Comparison of ENCODE assay signal across 11 cellular contexts in the genomic region with DNA sequence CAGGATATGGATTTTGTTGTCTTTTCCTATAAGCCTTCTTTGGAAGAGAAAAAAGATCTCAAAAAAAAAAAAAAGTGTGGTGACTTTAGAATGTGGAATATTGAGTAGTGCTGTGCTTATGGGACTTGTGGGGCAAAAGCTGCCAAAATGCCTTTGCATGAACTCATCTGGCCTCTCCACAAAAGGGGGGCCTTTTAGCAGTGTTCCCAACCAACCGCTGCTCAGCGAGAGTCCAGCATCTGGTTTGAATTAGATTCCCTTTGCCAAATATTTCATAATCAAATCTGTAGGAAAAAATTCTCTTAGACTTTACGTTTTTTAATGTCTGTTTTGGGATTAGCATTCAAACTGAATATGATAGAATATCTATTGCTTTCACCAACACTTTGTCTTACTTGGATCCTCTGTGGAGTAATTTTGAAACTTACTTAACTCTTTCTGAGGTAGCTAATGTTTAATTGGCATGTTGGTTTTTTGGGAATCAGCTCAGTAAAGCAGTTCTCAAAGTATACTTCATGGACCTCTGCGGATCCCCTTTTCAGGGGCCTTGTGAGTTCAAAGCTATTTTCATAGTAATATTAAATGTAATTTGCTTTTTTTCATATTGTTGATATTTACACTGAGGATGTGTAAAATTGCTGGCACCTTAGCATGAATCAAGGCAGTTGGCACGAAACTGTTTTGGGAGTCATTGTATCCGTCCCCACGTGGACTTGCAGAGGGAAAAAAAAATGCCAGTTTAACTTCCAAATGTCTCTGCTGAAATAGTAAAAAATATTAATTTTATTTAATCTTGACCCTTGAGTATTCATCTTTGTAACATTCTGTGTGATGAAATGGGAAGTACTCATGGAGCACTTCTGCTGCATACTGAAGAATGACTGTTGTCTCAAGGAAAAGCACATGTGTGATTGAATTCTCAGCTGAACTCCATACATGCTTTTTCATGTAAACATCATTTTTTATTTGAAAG. TPM values are rescaled to one million over a fixed set of nuclear protein-coding genes. Genes with fewer than 3 reads are reported as not detected.
DNase-seq lines count a peak whose midpoint lies in the region; ATAC-seq, FAIRE-seq and TF ChIP-seq lines count a peak whose summit lies in the region.
"Had no signal": no experiment of that assay in that cellular context is flagged by ENCODE, and none has a peak within 500 bp of the region (broad histone marks: within the 10 kb centered on the region; RNA-seq: fewer than 3 reads in every experiment).

No MANE protein-coding gene starts in this region.

- H3K4me2 ChIP-seq in GM23338 (no peak overlapping the region), K562 (ENCODE audit: insufficient read depth, low read length) (no peak overlapping the region)

- H3K4me1 ChIP-seq in GM23338 (ENCODE audit: insufficient read depth) (no peaks in the 10 kb centered on the region), K562 (replicated peaks in 1 of 2; ENCODE audit: control insufficient read depth in 2 of 2, insufficient read depth in 2 of 2, low read length in 2 of 2) (no peaks in the 10 kb centered on the region), suprapubic skin (peaks cover 15% of the 10 kb centered on the region)

- H2AFZ ChIP-seq in GM23338 = no peak overlapping the region
- no peak overlapping the region for H2AFZ ChIP-seq in K562 (ENCODE audit: low read depth, low read length)

- no peaks in the 10 kb centered on the region for H3K27me3 ChIP-seq in GM23338 (ENCODE audit: insufficient read depth)
- H3K27me3 ChIP-seq in K562 (ENCODE audit: control insufficient read depth in 2 of 2, insufficient read depth in 2 of 2, low read length in 2 of 2) = no peaks in the 10 kb centered on the region
- H3K27me3 ChIP-seq in suprapubic skin = no peaks in the 10 kb centered on the region

- ATAC-seq in GM23338 (no peak), K562 (no peak), GM18498 (IDR thresholded peaks at IDR 0.05; ENCODE audit: unreplicated experiment) (no peak)

- CTCF ChIA-PET in K562 (lab: Yijun Ruan, JAX; ENCODE audit: low intra/inter-chr PET ratio) = no interaction called here
- CTCF ChIA-PET in GM10248 (lab: Yijun Ruan, JAX) = interaction anchor here (0.9 to 3.6 kb wide), 3 partner anchors 11 to 18 kb away, joined by 3 to 20 read pairs (median 4); no protein-coding TSS in a partner anchor

- TF ChIP-seq CTCF in GM23338 (conservative IDR thresholded peaks at IDR 0.05; ENCODE audit: low read depth in 2 of 2) (no peak), K562 (IDR thresholded peaks at IDR 0.05 in 2 of 3, conservative IDR thresholded peaks at IDR 0.05 in 1 of 3; ENCODE audit: insufficient read depth in 2 of 3, low read depth in 1 of 3, low read length in 3 of 3) (no peak), suprapubic skin (IDR thresholded peaks at IDR 0.05) (no peak), GM10248 (IDR thresholded peaks at IDR 0.05; ENCODE audit: control extremely low read depth, extremely low read depth, low read depth, missing control alignments) (no peak)

- no peaks in the 10 kb centered on the region for H3K9me1 ChIP-seq in K562 (ENCODE audit: control insufficient read depth, insufficient read depth, low read length)

- H3K9me2 ChIP-seq in GM23338 (ENCODE audit: insufficient read depth) = no peaks in the 10 kb centered on the region

- no peaks in the 10 kb centered on the region; the same call in 1 of the 2 replicates for H3F3A ChIP-seq in GM23338 (replicated peaks; ENCODE audit: low read depth)

- H4K20me1 ChIP-seq in GM23338 (replicated peaks; ENCODE audit: insufficient read depth) (no peaks in the 10 kb centered on the region), K562 (replicated peaks; ENCODE audit: control insufficient read depth, insufficient read depth, low read length) (no peaks in the 10 kb centered on the region)

- peak; percentile 26 for FAIRE-seq in K562 (lab: Jason Lieb, UNC)
- FAIRE-seq: G401.6 had no signal

- no peaks in the 10 kb centered on the region for H3K4me1 Mint-ChIP-seq in GM23338

- DNase-seq in GM23338 (ENCODE audit: low spot score) (no peak), K562 (ENCODE audit: extremely low read depth in 1 of 4, low spot score in 3 of 4) (no peak), iris pigment epithelial cell (ENCODE audit: low read depth) (peak; percentile 97), suprapubic skin (ENCODE audit: low spot score in 2 of 2) (peak in 1 of 2 donors; percentile 78), GM10248 (ENCODE audit: extremely low spot score) (no peak), GM19238 (ENCODE audit: insufficient read length, low spot score) (no peak), 8988T (no peak)
- DNase-seq: central memory CD4-positive, alpha-beta T cell; NCI-H774 had no signal

- H3K36me3 Mint-ChIP-seq in GM23338 (ENCODE audit: low read depth) = peaks cover 7% of the 10 kb centered on the region; the same call in 1 of the 3 replicates

- in situ Hi-C loops in K562 (cut with MboI) = no loop called here

- no peaks in the 10 kb centered on the region; the same call in 1 of the 2 replicates for H3K9me3 ChIP-seq in K562 (replicated peaks; ENCODE audit: control insufficient read depth, insufficient read depth, low read depth, low read length)
- H3K9me3 ChIP-seq in suprapubic skin = no peaks in the 10 kb centered on the region

- H3K9ac ChIP-seq in K562 (ENCODE audit: insufficient read depth in 1 of 2, low read depth in 2 of 2, low read length in 2 of 2) = no peak overlapping the region

- POLR2A ChIA-PET in K562 (lab: Yijun Ruan, JAX) = interaction anchor here (0.6 to 1.5 kb wide), 3 partner anchors 9 to 108 kb away, joined by 3 read pairs; no protein-coding TSS in a partner anchor
- POLR2A ChIA-PET in GM10248 (lab: Yijun Ruan, JAX) = no interaction called here

- BruUV-seq in K562 (replicated peaks; lab: Mats Ljungman, UMichigan) = no TSS peak

- no peaks in the 10 kb centered on the region for H3K36me3 ChIP-seq in GM23338 (ENCODE audit: insufficient read depth)
- H3K36me3 ChIP-seq in K562 (ENCODE audit: control insufficient read depth, insufficient read depth, low read length) = no peaks in the 10 kb centered on the region
- peaks cover 7% of the 10 kb centered on the region for H3K36me3 ChIP-seq in suprapubic skin

- no peak for TF ChIP-seq EP300 in K562 (IDR thresholded peaks at IDR 0.05; ENCODE audit: low read length)
- TF ChIP-seq EP300 in suprapubic skin (IDR thresholded peaks at IDR 0.05) = no peak

- H3K4me3 Mint-ChIP-seq in GM23338 = no peak overlapping the region

- intact Hi-C loops in K562 (cut with micrococcal nuclease) = no loop called here

- 67% methylated on average over 7 of the region's 7 CpGs for WGBS in K562 (ENCODE audit: insufficient coverage, low coverage, missing lambda C conversion rate)
- 34% methylated on average over 7 of the region's 7 CpGs for WGBS in suprapubic skin

- TF ChIP-seq POLR2A in K562 (conservative IDR thresholded peaks at IDR 0.05) = no peak
- TF ChIP-seq POLR2A in suprapubic skin (IDR thresholded peaks at IDR 0.05) = no peak

- H3K79me2 ChIP-seq in GM23338 (replicated peaks; ENCODE audit: insufficient read depth) (no peaks in the 10 kb centered on the region; the same call in 1 of the 2 replicates), K562 (ENCODE audit: control insufficient read depth, insufficient read depth, low read length) (no peaks in the 10 kb centered on the region)

- no peak overlapping the region for H3K27ac Mint-ChIP-seq in GM23338

- H3K9me3 Mint-ChIP-seq in GM23338 = no peaks in the 10 kb centered on the region

- TF ChIP-seq RAD21 in K562 (CRISPR knock-in tag; conservative IDR thresholded peaks at IDR 0.05 in 1 of 2, IDR thresholded peaks at IDR 0.05 in 1 of 2) = no peak

- H3K4me3 ChIP-seq in GM23338 (no peak overlapping the region), K562 (no peak overlapping the region), suprapubic skin (no peak overlapping the region)

- H3K27ac ChIP-seq in GM23338 (ENCODE audit: low read depth) (0 out of 2 replicates have a peak overlapping the region, but pooled peaks have one; percentile 39), K562 (ENCODE audit: extremely low read depth, low read depth, low read length) (no peak overlapping the region), suprapubic skin (peak overlapping the region; percentile 30)

- no peaks in the 10 kb centered on the region for H3K27me3 Mint-ChIP-seq in GM23338 (ENCODE audit: insufficient read depth, low read depth, poor library complexity)

RNA-seq across cellular contexts. Expression of a gene that starts 34.7 kb away (rescaled TPM):
- total RNA-seq in GM23338 (2014; rRNA removed; shearing (Covaris generic)) = 25.2 and 32.7 TPM in 2 replicates
- polyA plus RNA-seq in GM23338 (2016; fragmentation: Nextera tagmentation; extraction: Ambion mirVana) (28.8 and 29.1 TPM in 2 replicates), K562 (2011; rRNA removed) (16.1 and 16.3 TPM in 2 replicates), K562 (2014; fragmentation: Illumina TruSeq; extraction: Trizol) (42.6 and 45.4 TPM in 2 replicates), K562 (2014; fragmentation: Nextera tagmentation; extraction: Ambion mirVana) (1 to 10 TPM; 7.6 to 8.1 TPM), K562 (2014; rRNA removed) (37.4 and 40.6 TPM in 2 replicates)
- 26.7 and 75.5 TPM in 2 replicates for total RNA-seq in K562 (2011; cell fraction: chromatin; rRNA removed; ENCODE audit: low replicate concordance)
- total RNA-seq in K562 (2011; cell fraction: nucleolus; rRNA removed) = 37.9 and 38.5 TPM in 2 replicates
- total RNA-seq in K562 (2011; cell fraction: nucleoplasm; rRNA removed) = 41.0 and 51.9 TPM in 2 replicates
- total RNA-seq in K562 (2014; rRNA removed) (35.5 and 48.9 TPM in 2 replicates), K562 (2014; rRNA removed; fragmentation: Illumina TruSeq; extraction: Trizol) (20.3 and 23.9 TPM in 2 replicates), K562 (2015; rRNA removed; fragmentation: Illumina TruSeq; extraction: Trizol) (29.9 and 30.7 TPM in 2 replicates), K562 (2021) (37.8 and 38.1 TPM in 2 replicates), suprapubic skin (10 to 100 TPM; 32.5 to 46.6 (median 37.6) TPM)
- polyA plus RNA-seq in K562 (2011; cell fraction: cytosol; rRNA removed) = 22.2 and 23.1 TPM in 2 replicates
- 57.7 and 70.1 TPM in 2 replicates for polyA plus RNA-seq in K562 (2011; cell fraction: nucleus; rRNA removed)
- 49.0 and 66.1 TPM in 2 replicates for polyA plus RNA-seq in K562 (2012)
- polyA minus RNA-seq in K562 (2011; rRNA and poly(A)+ RNA removed) = 15.0 and 21.0 TPM in 2 replicates
- 18.1 and 22.6 TPM in 2 replicates for polyA minus RNA-seq in K562 (2011; cell fraction: cytosol; rRNA and poly(A)+ RNA removed)
- 18.0 and 27.2 TPM in 2 replicates for polyA minus RNA-seq in K562 (2011; cell fraction: nucleus; rRNA and poly(A)+ RNA removed)

RNA-seq across cellular contexts. Expression of a gene that starts 54.0 kb away (rescaled TPM):
- total RNA-seq in GM23338 (2014; rRNA removed; shearing (Covaris generic)) = 43.4 and 48.7 TPM in 2 replicates
- polyA plus RNA-seq in GM23338 (2016; fragmentation: Nextera tagmentation; extraction: Ambion mirVana) (16.2 and 18.8 TPM in 2 replicates), K562 (2011; rRNA removed) (4.3 and 5.3 TPM in 2 replicates), K562 (2014; fragmentation: Illumina TruSeq; extraction: Trizol) (5.6 and 11.1 TPM in 2 replicates), K562 (2014; fragmentation: Nextera tagmentation; extraction: Ambion mirVana) (under 1 TPM; 0.15 to 0.25 TPM), K562 (2014; rRNA removed) (40.0 and 45.5 TPM in 2 replicates)
- 3.6 and 14.6 TPM in 2 replicates for total RNA-seq in K562 (2011; cell fraction: chromatin; rRNA removed; ENCODE audit: low replicate concordance)
- 24.6 and 26.7 TPM in 2 replicates for total RNA-seq in K562 (2011; cell fraction: nucleolus; rRNA removed)
- total RNA-seq in K562 (2011; cell fraction: nucleoplasm; rRNA removed) = 10.4 and 14.0 TPM in 2 replicates
- total RNA-seq in K562 (2014; rRNA removed) (60.6 and 72.4 TPM in 2 replicates), K562 (2014; rRNA removed; fragmentation: Illumina TruSeq; extraction: Trizol) (0.67 and 1.7 TPM in 2 replicates), K562 (2015; rRNA removed; fragmentation: Illumina TruSeq; extraction: Trizol) (6.2 and 10.1 TPM in 2 replicates), K562 (2021) (31.5 and 36.3 TPM in 2 replicates), suprapubic skin (10 to 100 TPM; 12.2 to 25.4 (median 21.2) TPM)
- polyA plus RNA-seq in K562 (2011; cell fraction: cytosol; rRNA removed) = 12.0 and 31.8 TPM in 2 replicates
- 6.9 and 12.3 TPM in 2 replicates for polyA plus RNA-seq in K562 (2011; cell fraction: nucleus; rRNA removed)
- 14.4 and 18.0 TPM in 2 replicates for polyA plus RNA-seq in K562 (2012)
- polyA minus RNA-seq in K562 (2011; rRNA and poly(A)+ RNA removed) = 2.7 and 4.4 TPM in 2 replicates
- 7.4 and 7.6 TPM in 2 replicates for polyA minus RNA-seq in K562 (2011; cell fraction: cytosol; rRNA and poly(A)+ RNA removed)
- 7.8 and 9.4 TPM in 2 replicates for polyA minus RNA-seq in K562 (2011; cell fraction: nucleus; rRNA and poly(A)+ RNA removed)
